In the genomic region with DNA sequence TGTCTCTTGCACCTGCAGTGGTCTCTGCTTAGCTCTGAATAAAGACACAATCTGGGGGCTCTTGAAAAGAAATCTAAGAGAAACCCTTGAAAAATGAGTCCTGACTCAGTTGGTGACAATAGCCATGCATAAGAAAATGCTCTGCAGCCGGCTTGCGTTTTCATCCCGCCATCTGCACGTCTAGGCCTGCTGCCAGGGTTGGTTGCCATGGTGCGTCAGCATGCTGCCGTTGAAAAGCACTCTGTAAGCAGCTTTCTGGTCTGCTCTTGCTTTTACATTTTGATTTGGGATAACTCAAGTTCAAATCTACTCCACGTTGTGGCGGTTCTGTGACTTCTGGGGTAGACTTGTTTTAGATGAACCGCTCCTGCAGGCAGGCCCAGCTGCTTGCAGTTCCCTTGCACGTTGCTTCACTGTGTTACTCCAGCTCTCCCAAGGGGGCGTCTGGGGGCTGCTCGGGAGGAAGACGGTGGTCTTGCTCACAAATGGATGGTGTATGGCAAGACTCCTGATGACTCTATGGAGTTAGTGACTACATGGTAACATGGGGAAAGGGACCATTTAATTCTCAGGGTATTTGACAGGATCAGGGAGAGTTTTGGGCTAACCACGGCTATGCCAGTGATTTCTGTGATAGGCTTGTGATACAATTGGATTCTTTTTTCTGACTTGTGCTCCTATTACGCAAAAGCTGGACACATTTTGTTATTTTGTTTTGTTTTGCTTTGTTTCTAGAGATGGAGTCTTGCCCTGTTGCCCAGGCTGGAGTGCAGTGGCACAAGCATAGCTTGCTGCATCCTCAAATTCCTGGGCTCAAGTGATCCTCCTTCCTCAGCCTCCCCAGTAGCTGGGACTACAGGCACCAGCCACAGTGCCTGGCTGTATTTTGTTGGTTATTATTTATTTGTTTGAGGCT, we compare ENCODE assay signal across 9 cellular contexts. TPM values are rescaled to one million over a fixed set of nuclear protein-coding genes. Genes with fewer than 3 reads are reported as not detected.
A peak's percentile ranks its signal among the peaks of the same experiment; 100 is the strongest.
DNase-seq lines count a peak whose midpoint lies in the region; ATAC-seq, FAIRE-seq and TF ChIP-seq lines count a peak whose summit lies in the region.
"Had no signal": no experiment of that assay in that cellular context is flagged by ENCODE, and none has a peak within 500 bp of the region (broad histone marks: within the 10 kb centered on the region; RNA-seq: fewer than 3 reads in every experiment).

No MANE protein-coding gene starts in this region.

- H3K4me3 ChIP-seq in pancreas (no peak overlapping the region), PC-9 (no peak overlapping the region)
- H3K4me3 ChIP-seq: breast epithelium had no signal

- no peaks in the 10 kb centered on the region; the same call in 1 of the 2 replicates for H3K79me2 ChIP-seq in PC-9 (ENCODE audit: low read depth)

- H3K4me1 Mint-ChIP-seq in T-helper 17 cell: peaks cover 3% of the 10 kb centered on the region

- H3K9me2 ChIP-seq in PC-9 (ENCODE audit: insufficient read depth): no peaks in the 10 kb centered on the region

- no peaks in the 10 kb centered on the region for H4K20me1 ChIP-seq in PC-9 (ENCODE audit: insufficient read depth)

- H3K4me3 Mint-ChIP-seq in T-helper 17 cell: no peak overlapping the region

- ATAC-seq in pancreas (peak in 3 of 4 donors; percentile 78 to 88 (median 80)), T-helper 17 cell (no peak)

- H3K36me3 ChIP-seq in pancreas (no peaks in the 10 kb centered on the region), PC-9 (ENCODE audit: low read depth) (no peaks in the 10 kb centered on the region)
- H3K36me3 ChIP-seq: breast epithelium had no signal

- no peak for FAIRE-seq in pancreas (lab: Jason Lieb, UNC)

- CTCF ChIA-PET in PC-9 (lab: Charles Lee): interaction anchor here (1.2 kb wide), 1 partner anchor 295 kb away, joined by 3 read pairs; no protein-coding TSS in a partner anchor

- no peak overlapping the region for H2AFZ ChIP-seq in PC-9

- H3K9me3 ChIP-seq in pancreas: no peaks in the 10 kb centered on the region
- no peaks in the 10 kb centered on the region for H3K9me3 ChIP-seq in PC-9 (ENCODE audit: insufficient read depth, low read depth)
- no peaks in the 10 kb centered on the region for H3K9me3 ChIP-seq in T-helper 17 cell (ENCODE audit: control insufficient read depth, low read length, poor library complexity, severe bottlenecking)
- H3K9me3 ChIP-seq: breast epithelium had no signal

- DNase-seq in EH (ENCODE audit: low read depth) (peak; percentile 82), NCI-H774 (lab: John Stamatoyannopoulos, UW) (peak; percentile 79), fibroblast of peridontal ligament (ENCODE audit: extremely low read depth) (peak; percentile 86), pancreas (peak; percentile 60 to 81 (median 66)), PC-9 (no peak), T-helper 17 cell (no peak), GM19240 (ENCODE audit: insufficient read length, low spot score) (no peak), LoVo (ENCODE audit: low spot score) (no peak)

- no TSS peak for BruUV-seq in PC-9 (replicated peaks; lab: Mats Ljungman, UMichigan)

- H3K27ac ChIP-seq in pancreas: no peak overlapping the region
- no peak overlapping the region for H3K27ac ChIP-seq in PC-9
- H3K27ac ChIP-seq: breast epithelium had no signal

- no peak overlapping the region for H3K27ac Mint-ChIP-seq in T-helper 17 cell

- H3K4me2 ChIP-seq in PC-9: no peak overlapping the region

- TF ChIP-seq CTCF in pancreas (IDR thresholded peaks at IDR 0.05) (no peak), PC-9 (conservative IDR thresholded peaks at IDR 0.05) (no peak)

- 49 to 54% methylated on average over 15 of the region's 15 CpGs for WGBS in pancreas, 2 donors

- POLR2A ChIA-PET in PC-9 (lab: Charles Lee; ENCODE audit: unreplicated experiment): interaction anchor here (0.5 to 0.6 kb wide), 2 partner anchors 36 to 295 kb away, joined by 3 to 5 read pairs; no protein-coding TSS in a partner anchor

- H3K27me3 Mint-ChIP-seq in T-helper 17 cell: peaks cover 44% of the 10 kb centered on the region

- no peaks in the 10 kb centered on the region for H3F3A ChIP-seq in PC-9 (ENCODE audit: insufficient read depth, low read depth)

- no peaks in the 10 kb centered on the region for H3K36me3 Mint-ChIP-seq in T-helper 17 cell (ENCODE audit: low read depth)

- H3K27me3 ChIP-seq in pancreas: no peaks in the 10 kb centered on the region
- H3K27me3 ChIP-seq in PC-9 (ENCODE audit: insufficient read depth, low read depth): peaks cover 9% of the 10 kb centered on the region; the same call in 1 of the 2 replicates
- H3K27me3 ChIP-seq: breast epithelium had no signal

- no peaks in the 10 kb centered on the region for H3K4me1 ChIP-seq in pancreas
- no peaks in the 10 kb centered on the region for H3K4me1 ChIP-seq in PC-9 (replicated peaks; ENCODE audit: insufficient read depth)

- intact Hi-C loops in pancreas (cut with DNase I): loop anchor here in 2 of 3 donors (10.0 kb wide), 2 partner anchors 150 to 290 kb away; no protein-coding TSS in a partner anchor
- intact Hi-C loops in PC-9 (cut with micrococcal nuclease; ENCODE audit: unreplicated experiment): no loop called here

RNA-seq across cellular contexts. Expression of a gene that starts 15.8 kb away (rescaled TPM):
- total RNA-seq in pancreas (1 to 10 TPM in 2 of 6 donors, under 1 TPM in 4; 0.72 to 2.8 (median 0.92) TPM), PC-9 (2021) (33.1 and 50.2 TPM in 2 replicates), T-helper 17 cell (not detected)
- polyA plus RNA-seq in pancreas: under 1 TPM; 0.72 to 0.85 TPM

RNA-seq across cellular contexts. Expression of a gene that starts 46.1 kb away (rescaled TPM):
- total RNA-seq in pancreas: 10 to 100 TPM; 19.2 to 27.5 (median 24.6) TPM
- 10 to 100 TPM; 10.4 to 21.6 TPM for polyA plus RNA-seq in pancreas
- 76.0 and 107 TPM in 2 replicates for total RNA-seq in PC-9 (2021)
- total RNA-seq in T-helper 17 cell: 10 to 100 TPM; 17.1 to 23.5 TPM

RNA-seq across cellular contexts. Expression of a gene that starts 50.4 kb away (rescaled TPM):
- 10 to 100 TPM in 3 of 6 donors, 1 to 10 TPM in 3; 8.1 to 14.2 (median 9.6) TPM for total RNA-seq in pancreas
- 1 to 10 TPM; 3.2 to 5.0 TPM for polyA plus RNA-seq in pancreas
- total RNA-seq in PC-9 (2021): 16.3 and 21.1 TPM in 2 replicates
- 10 to 100 TPM; 26.7 to 30.0 TPM for total RNA-seq in T-helper 17 cell

Comparison
In these comparisons a context has a peak if more than half of its experiments do, and no peak if none do; other contexts are left out.
1. DNase-seq: peak in EH (single experiment), NCI-H774 (single experiment), fibroblast of peridontal ligament (single experiment) and pancreas (6 of 6); none in PC-9 (0 of 2), T-helper 17 cell (0 of 3), GM19240 (single experiment) and LoVo (single experiment).